ENCODE assay signal across 9 cellular contexts in the genomic region with DNA sequence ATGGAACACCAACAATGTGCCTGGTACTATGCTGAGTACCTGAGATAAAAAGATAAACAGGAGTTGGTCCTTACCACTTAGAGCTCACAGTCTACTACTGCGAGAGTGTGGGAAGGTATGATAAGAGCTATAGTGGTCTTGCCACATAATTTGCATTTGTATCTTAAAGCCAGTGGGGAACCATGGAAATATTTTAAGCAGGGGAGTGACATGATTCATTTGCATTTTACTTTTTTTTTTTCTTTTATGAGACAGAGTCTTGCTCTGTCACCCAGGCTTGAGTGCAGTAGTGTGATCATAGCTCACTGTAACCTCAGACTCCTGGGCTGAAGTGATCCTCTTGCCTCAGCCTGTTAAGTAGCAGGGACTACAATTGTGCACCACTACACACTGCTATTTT. TPM values are rescaled to one million over a fixed set of nuclear protein-coding genes. Genes with fewer than 3 reads are reported as not detected.
A peak's percentile ranks its signal among the peaks of the same experiment; 100 is the strongest.
DNase-seq lines count a peak whose midpoint lies in the region; ATAC-seq lines count a peak whose summit lies in the region.
"Not testable (repeated sequence)": the region's sequence is repeated elsewhere in the genome, so short reads cannot be mapped to it uniquely, and the experiment has no call there.
"Had no signal": no experiment of that assay in that cellular context is flagged by ENCODE, and none has a peak within 500 bp of the region (broad histone marks: within the 10 kb centered on the region; RNA-seq: fewer than 3 reads in every experiment).

No MANE protein-coding gene starts in this region.

- H3K27me3 Mint-ChIP-seq in stimulated activated memory B cell treated with anti-CD40 and anti-IgM and Interleukin-4, amounts not matched to agents 10 μg/mL and 1 μg/mL and 100 μg/mL, for 72 hours = not testable (repeated sequence)

- not testable (repeated sequence) for H3K4me3 Mint-ChIP-seq in stimulated activated memory B cell treated with anti-CD40 and anti-IgM and Interleukin-4, amounts not matched to agents 10 μg/mL and 1 μg/mL and 100 μg/mL, for 72 hours

- not testable (repeated sequence) for H3K9me3 Mint-ChIP-seq in activated naive CD4-positive, alpha-beta T cell treated with anti-CD3 and anti-CD28 coated beads, Interleukin-2, amount 50 U/mL, for 72 hours; stimulated activated memory B cell treated with anti-CD40 and anti-IgM and Interleukin-4, amounts not matched to agents 10 μg/mL and 1 μg/mL and 100 μg/mL, for 72 hours

- H3K36me3 Mint-ChIP-seq in activated naive CD4-positive, alpha-beta T cell treated with anti-CD3 and anti-CD28 coated beads, Interleukin-2, amount 50 U/mL, for 72 hours; stimulated activated memory B cell treated with anti-CD40 and anti-IgM and Interleukin-4, amounts not matched to agents 10 μg/mL and 1 μg/mL and 100 μg/mL, for 72 hours: not testable (repeated sequence)

- DNase-seq in activated naive CD4-positive, alpha-beta T cell treated with anti-CD3 and anti-CD28 coated beads, Interleukin-2, amount 50 U/mL, for 72 hours (ENCODE audit: low spot score in 2 of 2) = not testable (repeated sequence)

- not testable (repeated sequence) for H3K4me1 Mint-ChIP-seq in stimulated activated memory B cell treated with anti-CD40 and anti-IgM and Interleukin-4, amounts not matched to agents 10 μg/mL and 1 μg/mL and 100 μg/mL, for 72 hours

- H3K27ac Mint-ChIP-seq in activated naive CD4-positive, alpha-beta T cell treated with anti-CD3 and anti-CD28 coated beads, Interleukin-2, amount 50 U/mL, for 72 hours; stimulated activated memory B cell treated with anti-CD40 and anti-IgM and Interleukin-4, amounts not matched to agents 10 μg/mL and 1 μg/mL and 100 μg/mL, for 72 hours: not testable (repeated sequence)

- ATAC-seq in GM18511 (IDR thresholded peaks at IDR 0.05; ENCODE audit: unreplicated experiment) (peak; percentile 98), GM19351 (IDR thresholded peaks at IDR 0.05; ENCODE audit: unreplicated experiment) (peak; percentile 93), GM21528 (IDR thresholded peaks at IDR 0.05; ENCODE audit: low FRiP score, unreplicated experiment) (peak; percentile 85), HG02852 (IDR thresholded peaks at IDR 0.05; ENCODE audit: unreplicated experiment) (peak; percentile 94), HG03139 (IDR thresholded peaks at IDR 0.05; ENCODE audit: unreplicated experiment) (peak; percentile 81), HG03571 (IDR thresholded peaks at IDR 0.05; ENCODE audit: unreplicated experiment) (peak; percentile 73)
- peak; percentile 84 to 96 for ATAC-seq in activated naive CD4-positive, alpha-beta T cell treated with anti-CD3 and anti-CD28 coated beads, Interleukin-2, amount 50 U/mL, for 72 hours
- peak; percentile 93 for ATAC-seq in stimulated activated memory B cell treated with anti-CD40 and anti-IgM and Interleukin-4, amounts not matched to agents 10 μg/mL and 1 μg/mL and 100 μg/mL, for 72 hours

RNA-seq across cellular contexts. Expression of a gene that starts 53.6 kb away (rescaled TPM):
- total RNA-seq in activated naive CD4-positive, alpha-beta T cell treated with anti-CD3 and anti-CD28 coated beads, Interleukin-2, amount 50 U/mL, for 72 hours = 10 to 100 TPM; 12.5 to 51.8 TPM

RNA-seq across cellular contexts. Expression of a gene that starts 54.2 kb away (rescaled TPM):
- total RNA-seq in activated naive CD4-positive, alpha-beta T cell treated with anti-CD3 and anti-CD28 coated beads, Interleukin-2, amount 50 U/mL, for 72 hours = 10 to 100 TPM; 36.7 to 43.6 TPM
- total RNA-seq: CD4-positive, alpha-beta memory T cell had no signal
